Comparison of ENCODE assay signal across 27 cellular contexts in the genomic region with DNA sequence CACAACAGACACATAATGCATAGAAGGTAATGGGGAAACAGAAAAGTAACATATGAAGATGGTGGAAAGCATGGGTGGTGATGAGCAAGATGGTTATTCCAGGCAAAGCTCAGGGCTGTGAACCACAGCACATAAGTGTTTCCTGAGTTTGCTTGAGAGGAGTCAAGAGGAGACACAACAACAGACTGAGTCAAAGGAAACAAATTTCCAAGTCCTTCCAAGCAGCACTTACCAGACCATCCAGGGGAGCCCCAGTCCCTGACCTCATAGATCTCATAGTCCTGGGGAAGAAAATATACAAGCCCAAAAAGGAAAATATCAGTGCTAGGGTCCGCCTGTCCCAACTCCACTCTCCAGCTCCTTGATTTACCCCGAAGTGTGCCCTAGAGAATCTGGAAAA.
"Had no signal": no experiment of that assay in that cellular context is flagged by ENCODE, and none has a peak within 500 bp of the region (broad histone marks: within the 10 kb centered on the region; RNA-seq: fewer than 3 reads in every experiment).

No MANE protein-coding gene starts in this region.

- ATAC-seq: pancreas; psoas muscle; stimulated activated memory B cell treated with anti-CD40 and anti-IgM and Interleukin-4, amounts not matched to agents 10 μg/mL and 1 μg/mL and 100 μg/mL, for 72 hours had no signal

- H3K4me3 ChIP-seq: esophagus muscularis mucosa, pancreas, psoas muscle, smooth muscle cell, stomach, tibial nerve had no signal

- H3K27me3 ChIP-seq: esophagus muscularis mucosa, neutrophil, pancreas, stomach, tibial nerve had no signal

- H3K4me2 ChIP-seq: smooth muscle cell had no signal

- DNase-seq: activated CD4-positive, alpha-beta memory T cell treated with anti-CD3 and anti-CD28 coated beads for 36 hours; activated CD4-positive, alpha-beta T cell treated with anti-CD3 and anti-CD28 coated beads, Interleukin-2, amount 10 ng/mL, durations not matched to agents 24 days and 14 days; activated CD4-positive, CD25-positive, alpha-beta regulatory T cell treated with anti-CD3 and anti-CD28 coated beads, Interleukin-2, amount 50 U/mL, for 72 hours; activated CD8-positive, alpha-beta memory T cell treated with anti-CD3 and anti-CD28 coated beads, Interleukin-2, amount 50 U/mL, for 4 hours; activated gamma-delta T cell treated with Interleukin-2 at 50 U/mL for 16 hours; activated naive CD4-positive, alpha-beta T cell treated with anti-CD3 and anti-CD28 coated beads, Interleukin-2, amount 50 U/mL, for 16 hours; activated T-cell treated with anti-CD3 and anti-CD28 coated beads, Interleukin-2, amount 50 U/mL, for 1 hour; amniotic stem cell; central memory CD4-positive, alpha-beta T cell; glutamatergic neuron; immature natural killer cell; mesendoderm; pancreas; psoas muscle; stimulated activated CD4-positive, alpha-beta T cell treated with anti-CD3 and anti-CD28 coated beads, Interleukin-1b, Interleukin-23, amount 100 ng/mL, for 48 hours; stimulated activated CD4-positive, alpha-beta T cell treated with anti-CD3 and anti-CD28 coated beads, Interleukin-4, amount 100 ng/mL, for 4 hours; stimulated activated CD8-positive, alpha-beta memory T cell treated with anti-CD3 and anti-CD28 coated beads, Interleukin-4, amount 100 ng/mL, for 48 hours; stomach; SW 1271; T-helper 9 cell had no signal

- H3K4me1 ChIP-seq: pancreas, psoas muscle, stomach had no signal

- H3K9me3 ChIP-seq: esophagus muscularis mucosa, neutrophil, pancreas, psoas muscle, stomach, tibial nerve had no signal

- FAIRE-seq: frontal cortex, pancreas, TTC549 had no signal

- H3K27ac ChIP-seq: esophagus muscularis mucosa, neutrophil, pancreas, psoas muscle, stomach had no signal

- H3K36me3 ChIP-seq: esophagus muscularis mucosa, neutrophil, pancreas, stomach, tibial nerve had no signal
